In genomic region chr3:9403463-9403862, GRCh38 we compare ENCODE assay signal across 14 cellular contexts. TPM values are rescaled to one million over a fixed set of nuclear protein-coding genes. Genes with fewer than 3 reads are reported as not detected.
DNase-seq lines count a peak whose midpoint lies in the region; ATAC-seq, FAIRE-seq and TF ChIP-seq lines count a peak whose summit lies in the region.
"Had no signal": no experiment of that assay in that cellular context is flagged by ENCODE, and none has a peak within 500 bp of the region (broad histone marks: within the 10 kb centered on the region; RNA-seq: fewer than 3 reads in every experiment).

No MANE protein-coding gene starts in this region.

- peaks cover 30% of the 10 kb centered on the region for H4K20me1 ChIP-seq in keratinocyte (ENCODE audit: control insufficient read depth, extremely low read depth, insufficient read depth, low read length)

- H3K4me3 ChIP-seq in left ventricle myocardium inferior (peak overlapping the region; percentile 25), right cardiac atrium (ENCODE audit: low read length) (no peak overlapping the region), adipocyte (ENCODE audit: low read length) (peak overlapping the region; percentile 96), keratinocyte (ENCODE audit: control insufficient read depth in 2 of 3, extremely low read depth in 1 of 3, insufficient read depth in 2 of 3, low read depth in 1 of 3, low read length in 3 of 3) (peak overlapping the region in 1 of 3 experiments; percentile 2), transverse colon (no peak overlapping the region), heart left ventricle (no peak overlapping the region)
- H3K4me3 ChIP-seq: lung, thyroid gland had no signal

- FAIRE-seq in keratinocyte (lab: Jason Lieb, UNC) = no peak
- FAIRE-seq: bronchial epithelial cell had no signal

- dilution Hi-C loops in keratinocyte (cut with MboI; ENCODE audit: extremely low pct_ligation_motif_present, low sequenced_read_pairs) = no loop called here

- no peaks in the 10 kb centered on the region for H3K9me3 Mint-ChIP-seq in natural killer cell

- H3K9ac ChIP-seq in adipocyte (ENCODE audit: low read length) (no peak overlapping the region), keratinocyte (ENCODE audit: control insufficient read depth, extremely low read depth, insufficient read depth, low read length) (no peak overlapping the region)

- no peak overlapping the region for H2AFZ ChIP-seq in keratinocyte (ENCODE audit: control insufficient read depth, low read length)

- H3K27ac Mint-ChIP-seq in natural killer cell = peak overlapping the region in 1 of 2 donors; percentile 99

- no peaks in the 10 kb centered on the region for H3K9me3 ChIP-seq in left ventricle myocardium inferior (replicated peaks)
- H3K9me3 ChIP-seq in right cardiac atrium (ENCODE audit: control insufficient read depth, low read length) = no peaks in the 10 kb centered on the region
- H3K9me3 ChIP-seq in adipocyte (ENCODE audit: control insufficient read depth, low read length) = no peaks in the 10 kb centered on the region
- H3K9me3 ChIP-seq in keratinocyte (ENCODE audit: control insufficient read depth, low read depth, low read length) = no peaks in the 10 kb centered on the region
- H3K9me3 ChIP-seq in transverse colon = no peaks in the 10 kb centered on the region
- H3K9me3 ChIP-seq in heart left ventricle = no peaks in the 10 kb centered on the region
- H3K9me3 ChIP-seq: thyroid gland had no signal

- no peak for TF ChIP-seq POLR2A in transverse colon (IDR thresholded peaks at IDR 0.05)
- TF ChIP-seq POLR2A in heart left ventricle (IDR thresholded peaks at IDR 0.05) = no peak

- H3K4me1 Mint-ChIP-seq in natural killer cell = peaks cover 74 to 76% of the 10 kb centered on the region in 2 donors

- in situ Hi-C loops in transverse colon (cut with MboI; ENCODE audit: low pct_ligation_motif_present in 1 of 4, low pct_unique_long_range_greater_than_20kb in 1 of 4, low sequenced_read_pairs in 3 of 4) = no loop called here

- no peak for DNase-seq in left ventricle myocardium inferior
- no peak for DNase-seq in right cardiac atrium
- DNase-seq in adipocyte (ENCODE audit: low read depth) = no peak
- DNase-seq in keratinocyte (ENCODE audit: low read depth, low spot score) = no peak
- no peak for DNase-seq in transverse colon
- no peak for DNase-seq in H4 (ENCODE audit: low spot score)
- DNase-seq in heart left ventricle = no peak
- no peak for DNase-seq in natural killer cell
- DNase-seq: activated gamma-delta T cell, occipital lobe, T1000 had no signal

- no peak for TF ChIP-seq EP300 in transverse colon (IDR thresholded peaks at IDR 0.05; ENCODE audit: low read depth)

- peaks cover 100% of the 10 kb centered on the region for H3K4me1 ChIP-seq in left ventricle myocardium inferior
- peaks cover 4% of the 10 kb centered on the region for H3K4me1 ChIP-seq in right cardiac atrium (ENCODE audit: control insufficient read depth, insufficient read depth, low read length)
- H3K4me1 ChIP-seq in adipocyte (ENCODE audit: control insufficient read depth, insufficient read depth, low read length) = peaks cover 72% of the 10 kb centered on the region
- peaks cover 56% of the 10 kb centered on the region for H3K4me1 ChIP-seq in keratinocyte (ENCODE audit: control insufficient read depth, extremely low read depth, insufficient read depth, low read length)
- H3K4me1 ChIP-seq in transverse colon = peaks cover 51 to 92% (median 72%) of the 10 kb centered on the region in 4 donors
- peaks cover 29 to 98% (median 90%) of the 10 kb centered on the region in 12 donors for H3K4me1 ChIP-seq in heart left ventricle

- H3K27ac ChIP-seq in left ventricle myocardium inferior (replicated peaks) (peak overlapping the region; percentile 98), right cardiac atrium (ENCODE audit: low read length) (no peak overlapping the region), keratinocyte (ENCODE audit: control insufficient read depth, insufficient read depth, low read length) (no peak overlapping the region), transverse colon (peak overlapping the region in 3 of 4 donors; percentile 98 to 99 (median 98)), heart left ventricle (peak overlapping the region in 3 of 12 donors; percentile 99)
- H3K27ac ChIP-seq: thyroid gland had no signal

- WGBS in right cardiac atrium = 46% methylated on average over 2 of the region's 2 CpGs
- 56 to 60% methylated on average over 2 of the region's 2 CpGs for WGBS in transverse colon (ENCODE audit: low coverage in 1 of 2), 2 donors
- 40 to 55% (median 52%) methylated on average over 2 of the region's 2 CpGs for WGBS in heart left ventricle, 4 donors

- intact Hi-C loops in left ventricle myocardium inferior (cut with micrococcal nuclease) = no loop called here
- intact Hi-C loops in right cardiac atrium (cut with DNase I) = no loop called here
- intact Hi-C loops in transverse colon (cut with DNase I; ENCODE audit: low total_unique reads) = no loop called here
- intact Hi-C loops in heart left ventricle (cut with DNase I) = no loop called here
- intact Hi-C loops in natural killer cell (cut with micrococcal nuclease) = no loop called here

- H3K27me3 ChIP-seq in left ventricle myocardium inferior (ENCODE audit: low read depth) = no peaks in the 10 kb centered on the region
- H3K27me3 ChIP-seq in right cardiac atrium (ENCODE audit: control insufficient read depth, insufficient read depth) = no peaks in the 10 kb centered on the region
- H3K27me3 ChIP-seq in adipocyte (replicated peaks; ENCODE audit: control insufficient read depth, insufficient read depth, low read length) = no peaks in the 10 kb centered on the region
- no peaks in the 10 kb centered on the region for H3K27me3 ChIP-seq in keratinocyte (ENCODE audit: control insufficient read depth, extremely low read depth, insufficient read depth, low read length)
- H3K27me3 ChIP-seq in transverse colon = no peaks in the 10 kb centered on the region
- H3K27me3 ChIP-seq in heart left ventricle = no peaks in the 10 kb centered on the region
- H3K27me3 ChIP-seq: thyroid gland had no signal

- H3K36me3 ChIP-seq in left ventricle myocardium inferior (no peaks in the 10 kb centered on the region), adipocyte (ENCODE audit: control insufficient read depth, insufficient read depth, low read length, severe bottlenecking) (no peaks in the 10 kb centered on the region), keratinocyte (ENCODE audit: control insufficient read depth in 2 of 2, extremely low read depth in 1 of 2, insufficient read depth in 2 of 2, low read length in 2 of 2) (no peaks in the 10 kb centered on the region), transverse colon (no peaks in the 10 kb centered on the region), heart left ventricle (no peaks in the 10 kb centered on the region)
- H3K36me3 ChIP-seq: thyroid gland had no signal

- peaks cover 2% of the 10 kb centered on the region for H3K9me1 ChIP-seq in keratinocyte (ENCODE audit: control insufficient read depth, extremely low read depth, insufficient read depth, low read length)

- ATAC-seq in right cardiac atrium = no peak
- no peak for ATAC-seq in heart left ventricle
- ATAC-seq in natural killer cell = no peak

- no peak overlapping the region for H3K4me3 Mint-ChIP-seq in natural killer cell

- peaks cover 100% of the 10 kb centered on the region for H3K79me2 ChIP-seq in keratinocyte (ENCODE audit: control insufficient read depth, insufficient read depth, low read length)

- H3K27me3 Mint-ChIP-seq in natural killer cell (ENCODE audit: low read depth in 2 of 2) = no peaks in the 10 kb centered on the region

- peak overlapping the region; percentile 96 for H3K4me2 ChIP-seq in keratinocyte (ENCODE audit: control insufficient read depth, extremely low read depth, insufficient read depth, low read depth, low read length)

- H3K36me3 Mint-ChIP-seq in natural killer cell = no peaks in the 10 kb centered on the region

- TF ChIP-seq CTCF in left ventricle myocardium inferior (IDR thresholded peaks at IDR 0.05; ENCODE audit: borderline replicate concordance) = no peak
- no peak for TF ChIP-seq CTCF in keratinocyte (optimal IDR thresholded peaks at IDR 0.05 in 1 of 3, IDR thresholded peaks at IDR 0.05 in 1 of 3, conservative IDR thresholded peaks at IDR 0.05 in 1 of 3; ENCODE audit: extremely low read depth in 1 of 3, insufficient read depth in 2 of 3, low read length in 3 of 3)
- TF ChIP-seq CTCF in transverse colon (IDR thresholded peaks at IDR 0.05) = no peak
- no peak for TF ChIP-seq CTCF in heart left ventricle (IDR thresholded peaks at IDR 0.05)
- no peak for TF ChIP-seq CTCF in natural killer cell (IDR thresholded peaks at IDR 0.05)

RNA-seq across cellular contexts. Expression of gene SETD5, which starts 6.0 kb away (rescaled TPM):
- total RNA-seq in left ventricle myocardium inferior = 49.9 TPM
- total RNA-seq in right cardiac atrium = 10 to 100 TPM; 64.4 to 73.6 (median 65.0) TPM
- polyA plus RNA-seq in right cardiac atrium = 29.4 TPM
- polyA plus RNA-seq in keratinocyte = 28.9 to 52.8 TPM (median 37.8 TPM) in 3 replicates
- polyA plus RNA-seq in keratinocyte (2011; ENCODE audit: low read depth) = 175 TPM
- 23.4 and 30.0 TPM in 2 replicates for polyA plus RNA-seq in keratinocyte (2011; cell fraction: cytosol; rRNA removed)
- 128 and 130 TPM in 2 replicates for polyA plus RNA-seq in keratinocyte (2011; cell fraction: nucleus; rRNA removed)
- polyA plus RNA-seq in keratinocyte (2012; ENCODE audit: low replicate concordance) = 36.6 and 45.3 TPM in 2 replicates
- polyA minus RNA-seq in keratinocyte = 57.9 to 114 TPM (median 75.7 TPM) in 3 replicates
- polyA minus RNA-seq in keratinocyte (2011; cell fraction: cytosol; rRNA and poly(A)+ RNA removed) = 25.9 TPM
- 83.7 and 184 TPM in 2 replicates for polyA minus RNA-seq in keratinocyte (2011; cell fraction: nucleus; rRNA and poly(A)+ RNA removed)
- 100 to 1,000 TPM in 3 of 4 donors, 10 to 100 TPM in 1; 70.6 to 161 (median 129) TPM for total RNA-seq in transverse colon
- total RNA-seq in H4 (2014; rRNA removed; shearing (Covaris generic)) = 36.3 and 43.1 TPM in 2 replicates
- total RNA-seq in heart left ventricle = 10 to 100 TPM; 40.8 to 84.2 (median 53.9) TPM
- 10 to 100 TPM; 28.2 to 28.7 TPM for polyA plus RNA-seq in heart left ventricle
- 100 to 1,000 TPM; 106 to 154 (median 140) TPM for total RNA-seq in natural killer cell

RNA-seq across cellular contexts. Expression of gene THUMPD3, which starts 40.6 kb away (rescaled TPM):
- 57.4 TPM for total RNA-seq in left ventricle myocardium inferior
- 10 to 100 TPM; 43.9 to 46.6 (median 46.2) TPM for total RNA-seq in right cardiac atrium
- 29.0 TPM for polyA plus RNA-seq in right cardiac atrium
- 42.1 to 59.8 TPM (median 42.6 TPM) in 3 replicates for polyA plus RNA-seq in keratinocyte
- polyA plus RNA-seq in keratinocyte (2011; ENCODE audit: low read depth) = 25.4 TPM
- 30.5 and 53.4 TPM in 2 replicates for polyA plus RNA-seq in keratinocyte (2011; cell fraction: cytosol; rRNA removed)
- 34.0 and 39.7 TPM in 2 replicates for polyA plus RNA-seq in keratinocyte (2011; cell fraction: nucleus; rRNA removed)
- polyA plus RNA-seq in keratinocyte (2012; ENCODE audit: low replicate concordance) = 42.1 and 48.2 TPM in 2 replicates
- 21.5 to 68.4 TPM (median 43.7 TPM) in 3 replicates for polyA minus RNA-seq in keratinocyte
- 37.6 TPM for polyA minus RNA-seq in keratinocyte (2011; cell fraction: cytosol; rRNA and poly(A)+ RNA removed)
- polyA minus RNA-seq in keratinocyte (2011; cell fraction: nucleus; rRNA and poly(A)+ RNA removed) = 16.4 and 32.2 TPM in 2 replicates
- total RNA-seq in transverse colon = 10 to 100 TPM in 3 of 4 donors, 1 to 10 TPM in 1; 5.4 to 26.9 (median 19.4) TPM
- total RNA-seq in H4 (2014; rRNA removed; shearing (Covaris generic)) = 44.0 and 49.3 TPM in 2 replicates
- 10 to 100 TPM; 25.3 to 65.5 (median 51.5) TPM for total RNA-seq in heart left ventricle
- polyA plus RNA-seq in heart left ventricle = 10 to 100 TPM; 47.0 to 63.0 TPM
- 10 to 100 TPM; 44.0 to 48.8 (median 46.3) TPM for total RNA-seq in natural killer cell

Comparison
In these comparisons a context has a peak if more than half of its experiments do, and no peak if none do; other contexts are left out.
1. H3K27ac ChIP-seq: peak in left ventricle myocardium inferior (single experiment) and transverse colon (3 of 4); none in right cardiac atrium (single experiment) and keratinocyte (single experiment).
2. H3K4me3 ChIP-seq: peak in left ventricle myocardium inferior (single experiment) and adipocyte (single experiment); none in right cardiac atrium (single experiment), transverse colon (0 of 4) and heart left ventricle (0 of 12).